In genomic region chr2:131801745-131802350, GRCh38 we compare ENCODE assay signal across 8 cellular contexts.
A peak's percentile ranks its signal among the peaks of the same experiment; 100 is the strongest.
DNase-seq lines count a peak whose midpoint lies in the region; ATAC-seq, FAIRE-seq and TF ChIP-seq lines count a peak whose summit lies in the region.
"Not testable (repeated sequence)": the region's sequence is repeated elsewhere in the genome, so short reads cannot be mapped to it uniquely, and the experiment has no call there.

No MANE protein-coding gene starts in this region.

- TF ChIP-seq CTCF in fibroblast of villous mesenchyme (IDR thresholded peaks at IDR 0.05; ENCODE audit: insufficient read depth, low read depth, low read length) (peak; percentile 49), neural crest cell (conservative IDR thresholded peaks at IDR 0.05) (peak; percentile 82)

- H3K4me3 Mint-ChIP-seq in neural crest cell = peak overlapping the region; percentile 94
- peak overlapping the region; percentile 57 to 79 for H3K4me3 Mint-ChIP-seq in stimulated activated naive B cell treated with anti-CD40 and anti-IgM and Interleukin-4, amounts not matched to agents 10 μg/mL and 1 μg/mL and 100 μg/mL, for 72 hours

- not testable (repeated sequence) for H3K4me1 Mint-ChIP-seq in neural crest cell; stimulated activated naive B cell treated with anti-CD40 and anti-IgM and Interleukin-4, amounts not matched to agents 10 μg/mL and 1 μg/mL and 100 μg/mL, for 72 hours

- not testable (repeated sequence) for H3K4me3 ChIP-seq in SJSA1
- peak overlapping the region; percentile 55 for H3K4me3 ChIP-seq in fibroblast of villous mesenchyme (ENCODE audit: low read depth, low read length)

- H3K27ac Mint-ChIP-seq in neural crest cell (ENCODE audit: unreplicated experiment); stimulated activated naive B cell treated with anti-CD40 and anti-IgM and Interleukin-4, amounts not matched to agents 10 μg/mL and 1 μg/mL and 100 μg/mL, for 72 hours: not testable (repeated sequence)

- not testable (repeated sequence) for FAIRE-seq in HTR-8/SVneo (lab: Jason Lieb, UNC)

- peak; percentile 97 for ATAC-seq in GM21529 (IDR thresholded peaks at IDR 0.05; ENCODE audit: unreplicated experiment)
- ATAC-seq in stimulated activated naive B cell treated with anti-CD40 and anti-IgM and Interleukin-4, amounts not matched to agents 10 μg/mL and 1 μg/mL and 100 μg/mL, for 72 hours (replicated peaks) = peak; percentile 93 to 98

- not testable (repeated sequence) for H3K9me3 Mint-ChIP-seq in neural crest cell; stimulated activated naive B cell treated with anti-CD40 and anti-IgM and Interleukin-4, amounts not matched to agents 10 μg/mL and 1 μg/mL and 100 μg/mL, for 72 hours

- not testable (repeated sequence) for H3K36me3 Mint-ChIP-seq in neural crest cell (ENCODE audit: low read depth); stimulated activated naive B cell treated with anti-CD40 and anti-IgM and Interleukin-4, amounts not matched to agents 10 μg/mL and 1 μg/mL and 100 μg/mL, for 72 hours

- peak; percentile 11 for DNase-seq in DMS53 treated with DMSO at 0.1 percent for 48 hours (lab: John Stamatoyannopoulos, UW; ENCODE audit: unreplicated experiment)
- DNase-seq in HTR-8/SVneo (ENCODE audit: insufficient read length, low spot score) = peak; percentile 28
- peak; percentile 57 to 58 for DNase-seq in SJSA1 (ENCODE audit: low read depth in 1 of 2, low spot score in 2 of 2)
- DNase-seq in activated gamma-delta T cell treated with anti-CD3 and anti-CD28 coated beads, Interleukin-2, amount 50 U/mL, for 16 hours (ENCODE audit: low read depth) = peak; percentile 61
- DNase-seq in fibroblast of villous mesenchyme (ENCODE audit: low read depth) = peak; percentile 40
- DNase-seq in neural crest cell (ENCODE audit: low read depth, low spot score) = peak; percentile 76
- peak; percentile 74 for DNase-seq in stimulated activated naive B cell treated with anti-CD40 and anti-IgM and Interleukin-4, amounts not matched to agents 10 μg/mL and 1 μg/mL and 100 μg/mL, for 72 hours

- H3K9me3 ChIP-seq in SJSA1 (replicated peaks) = not testable (repeated sequence)

- not testable (repeated sequence) for H3K4me1 ChIP-seq in SJSA1 (replicated peaks)

- not testable (repeated sequence) for H3K36me3 ChIP-seq in SJSA1

- H3K27me3 Mint-ChIP-seq in neural crest cell (ENCODE audit: low read depth) = not testable (repeated sequence)
- peaks cover 7 to 22% of the 10 kb centered on the region in 2 donors for H3K27me3 Mint-ChIP-seq in stimulated activated naive B cell treated with anti-CD40 and anti-IgM and Interleukin-4, amounts not matched to agents 10 μg/mL and 1 μg/mL and 100 μg/mL, for 72 hours

- H3K27ac ChIP-seq in SJSA1 = not testable (repeated sequence)

- H3K27me3 ChIP-seq in SJSA1 (replicated peaks) = not testable (repeated sequence)

Comparison
In these comparisons a context has a peak if more than half of its experiments do, and no peak if none do; other contexts are left out.
1. DNase-seq: peak in every context shown above with its lines; median percentile 76 in neural crest cell; 74 in stimulated activated naive B cell treated with anti-CD40 and anti-IgM and Interleukin-4, amounts not matched to agents 10 μg/mL and 1 μg/mL and 100 μg/mL, for 72 hours; 61 in activated gamma-delta T cell treated with anti-CD3 and anti-CD28 coated beads, Interleukin-2, amount 50 U/mL, for 16 hours; 58 in SJSA1; 40 in fibroblast of villous mesenchyme; 28 in HTR-8/SVneo; 11 in DMS53 treated with DMSO at 0.1 percent for 48 hours.